2 cellular contexts compared by ENCODE assay signal in genomic region chrX:43969504-43970501, GRCh38.
TF ChIP-seq lines count a peak whose summit lies in the region.

No MANE protein-coding gene starts in this region.

TF ChIP-seq in GM23338, 12 proteins besides CTCF, POLR2A, EP300 and RAD21 (continued from another document):
- TF ChIP-seq, protein P1, sequence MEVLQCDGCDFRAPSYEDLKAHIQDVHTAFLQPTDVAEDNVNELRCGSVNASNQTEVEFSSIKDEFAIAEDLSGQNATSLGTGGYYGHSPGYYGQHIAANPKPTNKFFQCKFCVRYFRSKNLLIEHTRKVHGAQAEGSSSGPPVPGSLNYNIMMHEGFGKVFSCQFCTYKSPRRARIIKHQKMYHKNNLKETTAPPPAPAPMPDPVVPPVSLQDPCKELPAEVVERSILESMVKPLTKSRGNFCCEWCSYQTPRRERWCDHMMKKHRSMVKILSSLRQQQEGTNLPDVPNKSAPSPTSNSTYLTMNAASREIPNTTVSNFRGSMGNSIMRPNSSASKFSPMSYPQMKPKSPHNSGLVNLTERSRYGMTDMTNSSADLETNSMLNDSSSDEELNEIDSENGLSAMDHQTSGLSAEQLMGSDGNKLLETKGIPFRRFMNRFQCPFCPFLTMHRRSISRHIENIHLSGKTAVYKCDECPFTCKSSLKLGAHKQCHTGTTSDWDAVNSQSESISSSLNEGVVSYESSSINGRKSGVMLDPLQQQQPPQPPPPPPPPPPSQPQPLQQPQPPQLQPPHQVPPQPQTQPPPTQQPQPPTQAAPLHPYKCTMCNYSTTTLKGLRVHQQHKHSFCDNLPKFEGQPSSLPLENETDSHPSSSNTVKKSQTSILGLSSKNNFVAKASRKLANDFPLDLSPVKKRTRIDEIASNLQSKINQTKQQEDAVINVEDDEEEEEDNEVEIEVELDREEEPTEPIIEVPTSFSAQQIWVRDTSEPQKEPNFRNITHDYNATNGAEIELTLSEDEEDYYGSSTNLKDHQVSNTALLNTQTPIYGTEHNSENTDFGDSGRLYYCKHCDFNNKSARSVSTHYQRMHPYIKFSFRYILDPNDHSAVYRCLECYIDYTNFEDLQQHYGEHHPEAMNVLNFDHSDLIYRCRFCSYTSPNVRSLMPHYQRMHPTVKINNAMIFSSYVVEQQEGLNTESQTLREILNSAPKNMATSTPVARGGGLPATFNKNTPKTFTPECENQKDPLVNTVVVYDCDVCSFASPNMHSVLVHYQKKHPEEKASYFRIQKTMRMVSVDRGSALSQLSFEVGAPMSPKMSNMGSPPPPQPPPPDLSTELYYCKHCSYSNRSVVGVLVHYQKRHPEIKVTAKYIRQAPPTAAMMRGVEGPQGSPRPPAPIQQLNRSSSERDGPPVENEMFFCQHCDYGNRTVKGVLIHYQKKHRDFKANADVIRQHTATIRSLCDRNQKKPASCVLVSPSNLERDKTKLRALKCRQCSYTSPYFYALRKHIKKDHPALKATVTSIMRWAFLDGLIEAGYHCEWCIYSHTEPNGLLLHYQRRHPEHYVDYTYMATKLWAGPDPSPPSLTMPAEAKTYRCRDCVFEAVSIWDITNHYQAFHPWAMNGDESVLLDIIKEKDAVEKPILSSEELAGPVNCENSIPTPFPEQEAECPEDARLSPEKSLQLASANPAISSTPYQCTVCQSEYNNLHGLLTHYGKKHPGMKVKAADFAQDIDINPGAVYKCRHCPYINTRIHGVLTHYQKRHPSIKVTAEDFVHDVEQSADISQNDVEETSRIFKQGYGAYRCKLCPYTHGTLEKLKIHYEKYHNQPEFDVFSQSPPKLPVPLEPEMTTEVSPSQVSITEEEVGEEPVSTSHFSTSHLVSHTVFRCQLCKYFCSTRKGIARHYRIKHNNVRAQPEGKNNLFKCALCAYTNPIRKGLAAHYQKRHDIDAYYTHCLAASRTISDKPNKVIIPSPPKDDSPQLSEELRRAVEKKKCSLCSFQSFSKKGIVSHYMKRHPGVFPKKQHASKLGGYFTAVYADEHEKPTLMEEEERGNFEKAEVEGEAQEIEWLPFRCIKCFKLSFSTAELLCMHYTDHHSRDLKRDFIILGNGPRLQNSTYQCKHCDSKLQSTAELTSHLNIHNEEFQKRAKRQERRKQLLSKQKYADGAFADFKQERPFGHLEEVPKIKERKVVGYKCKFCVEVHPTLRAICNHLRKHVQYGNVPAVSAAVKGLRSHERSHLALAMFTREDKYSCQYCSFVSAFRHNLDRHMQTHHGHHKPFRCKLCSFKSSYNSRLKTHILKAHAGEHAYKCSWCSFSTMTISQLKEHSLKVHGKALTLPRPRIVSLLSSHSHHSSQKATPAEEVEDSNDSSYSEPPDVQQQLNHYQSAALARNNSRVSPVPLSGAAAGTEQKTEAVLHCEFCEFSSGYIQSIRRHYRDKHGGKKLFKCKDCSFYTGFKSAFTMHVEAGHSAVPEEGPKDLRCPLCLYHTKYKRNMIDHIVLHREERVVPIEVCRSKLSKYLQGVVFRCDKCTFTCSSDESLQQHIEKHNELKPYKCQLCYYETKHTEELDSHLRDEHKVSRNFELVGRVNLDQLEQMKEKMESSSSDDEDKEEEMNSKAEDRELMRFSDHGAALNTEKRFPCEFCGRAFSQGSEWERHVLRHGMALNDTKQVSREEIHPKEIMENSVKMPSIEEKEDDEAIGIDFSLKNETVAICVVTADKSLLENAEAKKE (CRISPR knock-in tag; IDR thresholded peaks at IDR 0.05) = no peak
- TF ChIP-seq STAT1 (IDR thresholded peaks at IDR 0.05; ENCODE audit: unreplicated experiment) (no peak), EZH2 (IDR thresholded peaks at IDR 0.05; ENCODE audit: low read depth, unreplicated experiment) (no peak), POLR2AphosphoS5 (IDR thresholded peaks at IDR 0.05; ENCODE audit: low read depth) (no peak), ZNF331 (CRISPR knock-in tag; IDR thresholded peaks at IDR 0.05; ENCODE audit: low read depth) (no peak), REST (IDR thresholded peaks at IDR 0.05; ENCODE audit: unreplicated experiment) (no peak), JUNB (IDR thresholded peaks at IDR 0.05; ENCODE audit: unreplicated experiment) (no peak), ZNF114 (CRISPR knock-in tag; IDR thresholded peaks at IDR 0.05) (no peak)

TF ChIP-seq in WTC11, 78 proteins besides CTCF, POLR2A, EP300 and RAD21 (continued from another document):
- no peak for TF ChIP-seq ETV6 (CRISPR knock-in tag; IDR thresholded peaks at IDR 0.05)
- no peak for TF ChIP-seq ZNF138 (CRISPR knock-in tag; conservative IDR thresholded peaks at IDR 0.05)
- no peak for TF ChIP-seq PREB (CRISPR knock-in tag; IDR thresholded peaks at IDR 0.05; ENCODE audit: borderline replicate concordance)
- TF ChIP-seq EMX1 (CRISPR knock-in tag; IDR thresholded peaks at IDR 0.05) = no peak
- TF ChIP-seq, protein P2, sequence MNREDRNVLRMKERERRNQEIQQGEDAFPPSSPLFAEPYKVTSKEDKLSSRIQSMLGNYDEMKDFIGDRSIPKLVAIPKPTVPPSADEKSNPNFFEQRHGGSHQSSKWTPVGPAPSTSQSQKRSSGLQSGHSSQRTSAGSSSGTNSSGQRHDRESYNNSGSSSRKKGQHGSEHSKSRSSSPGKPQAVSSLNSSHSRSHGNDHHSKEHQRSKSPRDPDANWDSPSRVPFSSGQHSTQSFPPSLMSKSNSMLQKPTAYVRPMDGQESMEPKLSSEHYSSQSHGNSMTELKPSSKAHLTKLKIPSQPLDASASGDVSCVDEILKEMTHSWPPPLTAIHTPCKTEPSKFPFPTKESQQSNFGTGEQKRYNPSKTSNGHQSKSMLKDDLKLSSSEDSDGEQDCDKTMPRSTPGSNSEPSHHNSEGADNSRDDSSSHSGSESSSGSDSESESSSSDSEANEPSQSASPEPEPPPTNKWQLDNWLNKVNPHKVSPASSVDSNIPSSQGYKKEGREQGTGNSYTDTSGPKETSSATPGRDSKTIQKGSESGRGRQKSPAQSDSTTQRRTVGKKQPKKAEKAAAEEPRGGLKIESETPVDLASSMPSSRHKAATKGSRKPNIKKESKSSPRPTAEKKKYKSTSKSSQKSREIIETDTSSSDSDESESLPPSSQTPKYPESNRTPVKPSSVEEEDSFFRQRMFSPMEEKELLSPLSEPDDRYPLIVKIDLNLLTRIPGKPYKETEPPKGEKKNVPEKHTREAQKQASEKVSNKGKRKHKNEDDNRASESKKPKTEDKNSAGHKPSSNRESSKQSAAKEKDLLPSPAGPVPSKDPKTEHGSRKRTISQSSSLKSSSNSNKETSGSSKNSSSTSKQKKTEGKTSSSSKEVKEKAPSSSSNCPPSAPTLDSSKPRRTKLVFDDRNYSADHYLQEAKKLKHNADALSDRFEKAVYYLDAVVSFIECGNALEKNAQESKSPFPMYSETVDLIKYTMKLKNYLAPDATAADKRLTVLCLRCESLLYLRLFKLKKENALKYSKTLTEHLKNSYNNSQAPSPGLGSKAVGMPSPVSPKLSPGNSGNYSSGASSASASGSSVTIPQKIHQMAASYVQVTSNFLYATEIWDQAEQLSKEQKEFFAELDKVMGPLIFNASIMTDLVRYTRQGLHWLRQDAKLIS (CRISPR knock-in tag; IDR thresholded peaks at IDR 0.05; ENCODE audit: borderline replicate concordance) = no peak
- no peak for TF ChIP-seq MXD4 (CRISPR knock-in tag; IDR thresholded peaks at IDR 0.05; ENCODE audit: borderline replicate concordance)
